In genomic region chr5:61264273-61264661, GRCh38 we compare ENCODE assay signal across 19 cellular contexts.
DNase-seq lines count a peak whose midpoint lies in the region; ATAC-seq, FAIRE-seq and TF ChIP-seq lines count a peak whose summit lies in the region.
"Had no signal": no experiment of that assay in that cellular context is flagged by ENCODE, and none has a peak within 500 bp of the region (broad histone marks: within the 10 kb centered on the region; RNA-seq: fewer than 3 reads in every experiment).

No MANE protein-coding gene starts in this region.

- no peak overlapping the region for H3K14ac ChIP-seq in neuronal stem cell (ENCODE audit: low read length)

- no peaks in the 10 kb centered on the region for H3K9me3 Mint-ChIP-seq in GM23338

- H3K4me1 ChIP-seq in GM23338 (ENCODE audit: insufficient read depth), result peaks cover 4% of the 10 kb centered on the region; the same call in 1 of the 2 replicates
- peaks cover 2 to 10% of the 10 kb centered on the region in 2 donors for H3K4me1 ChIP-seq in neuronal stem cell (ENCODE audit: control insufficient read depth in 2 of 2, insufficient read depth in 1 of 2, low read depth in 1 of 2, low read length in 2 of 2)
- H3K4me1 ChIP-seq: SJCRH30 had no signal

- no peak overlapping the region for H2BK120ac ChIP-seq in neuronal stem cell (ENCODE audit: low read depth, low read length)

- no peak overlapping the region for H3K4me3 Mint-ChIP-seq in GM23338

- H3K9ac ChIP-seq in neuronal stem cell (ENCODE audit: low read depth, low read length, poor library complexity), result no peak overlapping the region

- no peak overlapping the region for H2AK5ac ChIP-seq in neuronal stem cell (ENCODE audit: low read depth, low read length)

- TF ChIP-seq CTCF in GM23338 (conservative IDR thresholded peaks at IDR 0.05; ENCODE audit: low read depth in 2 of 2), result no peak

- no peak overlapping the region for H3K4me2 ChIP-seq in GM23338
- no peak overlapping the region for H3K4me2 ChIP-seq in neuronal stem cell (ENCODE audit: insufficient read depth, low read length, poor library complexity, severe bottlenecking)

- H2AFZ ChIP-seq in GM23338, result 0 out of 2 replicates have a peak overlapping the region, but pooled peaks have one; percentile 0
- H2AFZ ChIP-seq in neuronal stem cell (ENCODE audit: low read length), result peak overlapping the region; percentile 7

- H3K18ac ChIP-seq in neuronal stem cell (ENCODE audit: low read length), result no peak overlapping the region

- H2BK5ac ChIP-seq in neuronal stem cell (ENCODE audit: low read length), result no peak overlapping the region

- no peaks in the 10 kb centered on the region for H3F3A ChIP-seq in GM23338 (replicated peaks; ENCODE audit: low read depth)

- no peak overlapping the region for H3K4ac ChIP-seq in neuronal stem cell (ENCODE audit: low read length)

- H3K4me3 ChIP-seq in GM23338 (no peak overlapping the region), neuronal stem cell (ENCODE audit: low read length in 2 of 2) (no peak overlapping the region)
- H3K4me3 ChIP-seq: SJCRH30 had no signal

- no peak for ATAC-seq in GM23338
- no peak for ATAC-seq in left cardiac atrium

- H3K23ac ChIP-seq in neuronal stem cell (ENCODE audit: low read depth, low read length, poor library complexity), result no peak overlapping the region

- no peaks in the 10 kb centered on the region for H3K9me3 ChIP-seq in neuronal stem cell (replicated peaks in 1 of 2; ENCODE audit: control insufficient read depth in 2 of 2, insufficient read depth in 1 of 2, low read depth in 1 of 2, low read length in 2 of 2)
- H3K9me3 ChIP-seq: SJCRH30 had no signal

- H3K9me2 ChIP-seq in GM23338 (ENCODE audit: insufficient read depth), result no peaks in the 10 kb centered on the region

- H3K27ac Mint-ChIP-seq in GM23338, result no peak overlapping the region

- H3K27ac ChIP-seq in GM23338 (ENCODE audit: low read depth) (no peak overlapping the region), neuronal stem cell (replicated peaks; ENCODE audit: low read length) (no peak overlapping the region)
- H3K27ac ChIP-seq: C4-2B, SJCRH30 had no signal

- no CpG with 5 or more reads among the region's 4 CpGs for WGBS in neuronal stem cell (ENCODE audit: extremely low coverage in 2 of 2, insufficient read length in 2 of 2, insufficient replicate concordance in 1 of 2), 2 donors

- H3K27me3 ChIP-seq in GM23338 (ENCODE audit: insufficient read depth) (no peaks in the 10 kb centered on the region), neuronal stem cell (ENCODE audit: control insufficient read depth in 3 of 3, insufficient read depth in 3 of 3, low read depth in 1 of 3, low read length in 3 of 3) (no peaks in the 10 kb centered on the region)
- H3K27me3 ChIP-seq: SJCRH30 had no signal

- H3K36me3 ChIP-seq in GM23338 (ENCODE audit: insufficient read depth) (no peaks in the 10 kb centered on the region), neuronal stem cell (replicated peaks in 1 of 2; ENCODE audit: control insufficient read depth in 2 of 2, insufficient read depth in 2 of 2, low read length in 2 of 2) (no peaks in the 10 kb centered on the region)
- H3K36me3 ChIP-seq: SJCRH30 had no signal

- no peaks in the 10 kb centered on the region for H4K20me1 ChIP-seq in GM23338 (replicated peaks; ENCODE audit: insufficient read depth)

- no peak overlapping the region for H2BK12ac ChIP-seq in neuronal stem cell (ENCODE audit: low read length)

- no peak overlapping the region for H4K91ac ChIP-seq in neuronal stem cell (ENCODE audit: low read depth, low read length, poor library complexity)

- peaks cover 23% of the 10 kb centered on the region for H3K4me1 Mint-ChIP-seq in GM23338

- H3K27me3 Mint-ChIP-seq in GM23338 (ENCODE audit: insufficient read depth, low read depth, poor library complexity), result peaks cover 4% of the 10 kb centered on the region

- H3K36me3 Mint-ChIP-seq in GM23338 (ENCODE audit: low read depth), result no peaks in the 10 kb centered on the region

- intact Hi-C loops in left cardiac atrium (cut with DNase I), result no loop called here

- H3K79me2 ChIP-seq in GM23338 (replicated peaks; ENCODE audit: insufficient read depth), result no peaks in the 10 kb centered on the region

- no peak overlapping the region for H4K8ac ChIP-seq in neuronal stem cell (ENCODE audit: low read depth, low read length)

- H2BK15ac ChIP-seq in neuronal stem cell (ENCODE audit: low read length), result no peak overlapping the region

- no peak for FAIRE-seq in frontal cortex (lab: Jason Lieb, UNC)
- FAIRE-seq: RCC 7860 had no signal

- H3K79me1 ChIP-seq in neuronal stem cell (ENCODE audit: low read depth, low read length), result no peaks in the 10 kb centered on the region

- DNase-seq in GM23338 (ENCODE audit: low spot score), result no peak
- peak; percentile 12 to 14 for DNase-seq in frontal cortex (ENCODE audit: low spot score in 2 of 2)
- no peak for DNase-seq in neuronal stem cell (ENCODE audit: low spot score)
- DNase-seq in activated CD8-positive, alpha-beta memory T cell treated with anti-CD3 and anti-CD28 coated beads, Interleukin-2, amount 50 U/mL, for 4 hours, result no peak
- DNase-seq in NCI-H1694 (lab: John Stamatoyannopoulos, UW), result no peak
- DNase-seq in left cardiac atrium, result no peak
- DNase-seq in NCI-H2029 (lab: John Stamatoyannopoulos, UW), result no peak
- DNase-seq: ACHN, H7, Karpas-422, MV-4-11, NCI-H1105 treated with DMSO at 0.1 percent for 48 hours, NCI-H2081 treated with DMSO at 0.1 percent for 48 hours, NCI-H2171 treated with DMSO at 0.1 percent for 48 hours, NCI-H524 treated with DMSO at 0.1 percent for 48 hours, NCI-H82, SJCRH30 had no signal

TF ChIP-seq in GM23338, 12 proteins besides CTCF, POLR2A, EP300 and RAD21:
- TF ChIP-seq STAT1 (IDR thresholded peaks at IDR 0.05; ENCODE audit: unreplicated experiment) (no peak), NANOG (IDR thresholded peaks at IDR 0.05; ENCODE audit: borderline replicate concordance) (no peak), JUNB (IDR thresholded peaks at IDR 0.05; ENCODE audit: unreplicated experiment) (no peak)

Comparison
In these comparisons a context has a peak if more than half of its experiments do, and no peak if none do; other contexts are left out.
1. DNase-seq: peak in frontal cortex (2 of 2); none in GM23338 (single experiment), neuronal stem cell (single experiment), activated CD8-positive, alpha-beta memory T cell treated with anti-CD3 and anti-CD28 coated beads, Interleukin-2, amount 50 U/mL, for 4 hours (single experiment), NCI-H1694 (single experiment), left cardiac atrium (single experiment) and NCI-H2029 (single experiment).